ENCODE assay signal across 8 cellular contexts in genomic region chr5:31193591-31194457, GRCh38. TPM values are rescaled to one million over a fixed set of nuclear protein-coding genes. Genes with fewer than 3 reads are reported as not detected.
DNase-seq lines count a peak whose midpoint lies in the region; ATAC-seq and TF ChIP-seq lines count a peak whose summit lies in the region.

Gene CDH6, plus strand, starts transcription at chr5:31193686. Its CDS starts 73,788 bp downstream, at chr5:31267474.

- no peak for TF ChIP-seq CTCF in epithelial cell of esophagus (IDR thresholded peaks at IDR 0.05; ENCODE audit: insufficient read depth, low read depth, low read length, missing control alignments)
- no peak for TF ChIP-seq CTCF in mucosa of descending colon (IDR thresholded peaks at IDR 0.05)

- H3K4me3 ChIP-seq in epithelial cell of esophagus (ENCODE audit: low read length), result peak within 1 kb of the TSS; percentile 34
- H3K4me3 ChIP-seq in mucosa of descending colon, result no peak within 1 kb of the TSS
- H3K4me3 ChIP-seq in aorta (ENCODE audit: low read length in 2 of 2), result peak within 1 kb of the TSS; percentile 45 to 62

- no peaks in the 10 kb centered on the region for H3K36me3 Mint-ChIP-seq in T-helper 2 cell treated with Interferon-gamma antibody and Interleukin-4, amounts not matched to agents 5 μg/mL and 100 μg/mL, for 36 hours (ENCODE audit: low read depth)

- peak within 1 kb of the TSS; percentile 62 for H3K9ac ChIP-seq in ES-I3 (ENCODE audit: low read depth, low read length)

- ATAC-seq in mucosa of descending colon (peak; percentile 67), aorta (ENCODE audit: low FRiP score) (peak; percentile 66), GM18502 (IDR thresholded peaks at IDR 0.05; ENCODE audit: poor library complexity, unreplicated experiment) (no peak)

- no peak within 1 kb of the TSS for H3K27ac ChIP-seq in aorta (ENCODE audit: low read depth in 1 of 2, low read length in 2 of 2)

- H3K9me3 Mint-ChIP-seq in T-helper 2 cell treated with Interferon-gamma antibody and Interleukin-4, amounts not matched to agents 5 μg/mL and 100 μg/mL, for 36 hours, result no peaks in the 10 kb centered on the region

- 0 to 1% methylated on average over 67 of the region's 67 CpGs for WGBS in aorta, 2 donors

- no peaks in the 10 kb centered on the region for H3K9me3 ChIP-seq in ES-I3 (ENCODE audit: control insufficient read depth, insufficient read depth, low read length)
- H3K9me3 ChIP-seq in mucosa of descending colon, result no peaks in the 10 kb centered on the region
- H3K9me3 ChIP-seq in aorta (ENCODE audit: control insufficient read depth, low read length), result no peaks in the 10 kb centered on the region

- peaks cover 44% of the 10 kb centered on the region for H3K27me3 Mint-ChIP-seq in T-helper 2 cell treated with Interferon-gamma antibody and Interleukin-4, amounts not matched to agents 5 μg/mL and 100 μg/mL, for 36 hours (ENCODE audit: low read depth)

- no peak within 1 kb of the TSS for H3K27ac Mint-ChIP-seq in T-helper 2 cell treated with Interferon-gamma antibody and Interleukin-4, amounts not matched to agents 5 μg/mL and 100 μg/mL, for 36 hours

- no peaks in the 10 kb centered on the region for H3K36me3 ChIP-seq in ES-I3 (ENCODE audit: insufficient read depth, low read length)
- H3K36me3 ChIP-seq in mucosa of descending colon (ENCODE audit: low read depth), result no peaks in the 10 kb centered on the region
- H3K36me3 ChIP-seq in aorta (ENCODE audit: control insufficient read depth in 1 of 2, insufficient read depth in 2 of 2, low read length in 1 of 2), result no peaks in the 10 kb centered on the region

- intact Hi-C loops in mucosa of descending colon (cut with DNase I, micrococcal nuclease), result no loop called here
- intact Hi-C loops in aorta (cut with DNase I), result loop anchor here in 1 of 2 donors (10.0 kb wide), 1 partner anchor 319 kb away; no protein-coding TSS in a partner anchor

- DNase-seq in NCI-H748 (lab: John Stamatoyannopoulos, UW; ENCODE audit: unreplicated experiment), result peak; percentile 98
- peak; percentile 22 for DNase-seq in epithelial cell of esophagus (ENCODE audit: low read depth)
- peak in 2 of 3 donors; percentile 22 to 47 for DNase-seq in mucosa of descending colon
- peak; percentile 55 to 80 for DNase-seq in aorta
- DNase-seq in T-helper 2 cell treated with Interferon-gamma antibody and Interleukin-4, amounts not matched to agents 5 μg/mL and 100 μg/mL, for 36 hours (ENCODE audit: low spot score), result no peak
- no peak for DNase-seq in COLO829 (ENCODE audit: low spot score)

- H3K27me3 ChIP-seq in aorta (ENCODE audit: control insufficient read depth in 1 of 2, insufficient read depth in 2 of 2, low read length in 1 of 2), result no peaks in the 10 kb centered on the region

- H3K4me1 ChIP-seq in ES-I3 (ENCODE audit: insufficient read depth, low read length), result peaks cover 14% of the 10 kb centered on the region
- H3K4me1 ChIP-seq in mucosa of descending colon (ENCODE audit: low read depth), result peaks cover 14% of the 10 kb centered on the region
- peaks cover 0 to 2% of the 10 kb centered on the region in 2 donors for H3K4me1 ChIP-seq in aorta (ENCODE audit: control insufficient read depth in 1 of 2, insufficient read depth in 2 of 2, low read length in 2 of 2)

- peaks cover 2% of the 10 kb centered on the region for H3K4me1 Mint-ChIP-seq in T-helper 2 cell treated with Interferon-gamma antibody and Interleukin-4, amounts not matched to agents 5 μg/mL and 100 μg/mL, for 36 hours (ENCODE audit: low read depth)

- no peak within 1 kb of the TSS for H3K4me3 Mint-ChIP-seq in T-helper 2 cell treated with Interferon-gamma antibody and Interleukin-4, amounts not matched to agents 5 μg/mL and 100 μg/mL, for 36 hours

RNA-seq across cellular contexts. Expression of gene CDH6, which starts in this region (rescaled TPM):
- total RNA-seq in mucosa of descending colon (1 to 10 TPM in 2 of 3 donors, under 1 TPM in 1; 0.81 to 3.2 (median 1.2) TPM), aorta (10 to 100 TPM in 1 of 2 donors, 1 to 10 TPM in 1; 5.2 to 10.7 TPM)
- polyA plus RNA-seq in aorta, result 1 to 10 TPM in 1 of 2 donors, under 1 TPM in 1; 0.25 to 3.6 TPM

Comparison
In these comparisons a context has a peak if more than half of its experiments do, and no peak if none do; other contexts are left out.
1. DNase-seq: peak in NCI-H748 (single experiment), epithelial cell of esophagus (single experiment), mucosa of descending colon (2 of 3) and aorta (2 of 2); none in T-helper 2 cell treated with Interferon-gamma antibody and Interleukin-4, amounts not matched to agents 5 μg/mL and 100 μg/mL, for 36 hours (single experiment) and COLO829 (single experiment).